In genomic region chr19:19356901-19357566, GRCh38 we compare ENCODE assay signal across 16 cellular contexts. TPM values are rescaled to one million over a fixed set of nuclear protein-coding genes. Genes with fewer than 3 reads are reported as not detected.
DNase-seq lines count a peak whose midpoint lies in the region; ATAC-seq, FAIRE-seq and TF ChIP-seq lines count a peak whose summit lies in the region.
"Had no signal": no experiment of that assay in that cellular context is flagged by ENCODE, and none has a peak within 500 bp of the region (broad histone marks: within the 10 kb centered on the region; RNA-seq: fewer than 3 reads in every experiment).

No MANE protein-coding gene starts in this region.

- H3K27ac ChIP-seq in HepG2 (ENCODE audit: extremely low read length, insufficient read depth, low read length) (no peak overlapping the region), right lobe of liver (no peak overlapping the region), IMR-90 (ENCODE audit: insufficient read depth, low read length) (no peak overlapping the region)
- H3K27ac ChIP-seq: KMS-11 had no signal

- TF ChIP-seq POLR2A in HepG2 (IDR thresholded peaks at IDR 0.05; ENCODE audit: insufficient read depth in 1 of 2, low read depth in 2 of 2, low read length in 2 of 2), result no peak
- no peak for TF ChIP-seq POLR2A in right lobe of liver (IDR thresholded peaks at IDR 0.05)
- no peak for TF ChIP-seq POLR2A in IMR-90 (IDR thresholded peaks at IDR 0.05; ENCODE audit: low read depth, low read length)

- no peak overlapping the region for H2BK120ac ChIP-seq in IMR-90 (ENCODE audit: low read depth, low read length)

- H4K8ac ChIP-seq in IMR-90 (ENCODE audit: low read depth in 2 of 2, low read length in 2 of 2), result no peak overlapping the region

- H3K36me3 ChIP-seq in HepG2 (replicated peaks in 1 of 2; ENCODE audit: control insufficient read depth in 1 of 2, insufficient read depth in 2 of 2, low read length in 2 of 2) (peaks cover 23 to 39% of the 10 kb centered on the region in 2 experiments; a peak in 4 of 5 replicates), right lobe of liver (peaks cover 0 to 48% (median 26%) of the 10 kb centered on the region in 4 donors), IMR-90 (ENCODE audit: control insufficient read depth, insufficient read depth, low read length) (peaks cover 57% of the 10 kb centered on the region)

- in situ Hi-C loops in HepG2 (cut with HindIII; ENCODE audit: extremely low pct_ligation_motif_present, low pct_unique_long_range_greater_than_20kb) (no loop called here), IMR-90 (cut with MboI; ENCODE audit: low sequenced_read_pairs) (no loop called here)

- H4K20me1 ChIP-seq in HepG2 (ENCODE audit: insufficient read depth, low read length) (no peaks in the 10 kb centered on the region), IMR-90 (ENCODE audit: insufficient read depth, low read length) (no peaks in the 10 kb centered on the region)

- H3K27me3 ChIP-seq in HepG2 (ENCODE audit: control insufficient read depth in 1 of 2, insufficient read depth in 2 of 2, low read length in 2 of 2) (no peaks in the 10 kb centered on the region), right lobe of liver (no peaks in the 10 kb centered on the region), IMR-90 (ENCODE audit: control insufficient read depth, insufficient read depth, low read length) (no peaks in the 10 kb centered on the region)
- H3K27me3 ChIP-seq: MG63 had no signal

- no TSS peak for BruUV-seq in HepG2 (replicated peaks; lab: Mats Ljungman, UMichigan)
- BruUV-seq in IMR-90 (replicated peaks; lab: Mats Ljungman, UMichigan), result TSS peak; percentile 53

- ATAC-seq in HepG2 (no peak), right lobe of liver (no peak), IMR-90 (ENCODE audit: low read depth) (no peak), HG03108 (IDR thresholded peaks at IDR 0.05; ENCODE audit: unreplicated experiment) (no peak)
- ATAC-seq in stimulated activated effector memory CD8-positive, alpha-beta T cell treated with anti-CD3 and anti-CD28 coated beads, Interleukin-12 subunit alpha, Interleukin-12 subunit beta, amount 100 ng/mL, for 72 hours, result no peak

- TF ChIP-seq EP300 in HepG2 (IDR thresholded peaks at IDR 0.05; ENCODE audit: low read depth in 2 of 2, low read length in 2 of 2) (no peak), HepG2 (CRISPR knock-in tag; IDR thresholded peaks at IDR 0.05; ENCODE audit: borderline replicate concordance) (no peak)

- no peak overlapping the region for H3K23ac ChIP-seq in IMR-90 (ENCODE audit: low read depth, low read length)

- CTCF ChIA-PET in HepG2 (lab: Yijun Ruan, JAX; ENCODE audit: low intra/inter-chr PET ratio, low total read pairs) (no interaction called here), IMR-90 (lab: Yijun Ruan, JAX) (no interaction called here)

- H3K4me2 ChIP-seq in HepG2 (ENCODE audit: low read depth, low read length), result no peak overlapping the region
- H3K4me2 ChIP-seq in IMR-90 (ENCODE audit: low read depth, low read length), result no peak overlapping the region
- H3K4me2 ChIP-seq: KMS-11 had no signal

- no peak overlapping the region for H2AK5ac ChIP-seq in IMR-90 (ENCODE audit: low read depth, low read length)

- peak overlapping the region; percentile 55 for H2AK9ac ChIP-seq in IMR-90 (replicated peaks; ENCODE audit: low read depth, low read length, poor library complexity)

- H3K4me1 ChIP-seq in HepG2 (ENCODE audit: insufficient read depth, low read length), result peaks cover 13% of the 10 kb centered on the region; the same call in 1 of the 2 replicates
- no peaks in the 10 kb centered on the region for H3K4me1 ChIP-seq in right lobe of liver
- H3K4me1 ChIP-seq in IMR-90 (ENCODE audit: control insufficient read depth, insufficient read depth, low read length), result no peaks in the 10 kb centered on the region

- no peak for TF ChIP-seq CTCF in HepG2 (CRISPR knock-in tag; IDR thresholded peaks at IDR 0.05)
- TF ChIP-seq CTCF in right lobe of liver (IDR thresholded peaks at IDR 0.05), result no peak
- TF ChIP-seq CTCF in IMR-90 (conservative IDR thresholded peaks at IDR 0.05; ENCODE audit: low read depth, low read length), result no peak
- TF ChIP-seq CTCF in endothelial cell (IDR thresholded peaks at IDR 0.05; ENCODE audit: unreplicated experiment), result no peak

- no peak overlapping the region for H4K5ac ChIP-seq in IMR-90 (ENCODE audit: low read depth, low read length)

- no peaks in the 10 kb centered on the region for H3K9me1 ChIP-seq in IMR-90 (ENCODE audit: insufficient read depth, low read length)

- no peak overlapping the region for H3K56ac ChIP-seq in IMR-90 (ENCODE audit: extremely low read depth, insufficient read depth, low read length)

- H3K4me3 ChIP-seq in HepG2 (replicated peaks in 1 of 3; ENCODE audit: insufficient read depth in 1 of 3, low read depth in 2 of 3, low read length in 3 of 3), result no peak overlapping the region
- no peak overlapping the region for H3K4me3 ChIP-seq in right lobe of liver
- H3K4me3 ChIP-seq in IMR-90 (ENCODE audit: insufficient read depth, low read depth, low read length), result no peak overlapping the region
- H3K4me3 ChIP-seq: MG63 had no signal

- H2BK15ac ChIP-seq in IMR-90 (ENCODE audit: low read depth, low read length), result no peak overlapping the region

- no peak overlapping the region for H3K27ac Mint-ChIP-seq in endothelial cell (ENCODE audit: unreplicated experiment)
- H3K27ac Mint-ChIP-seq in stimulated activated effector memory CD8-positive, alpha-beta T cell treated with anti-CD3 and anti-CD28 coated beads, Interleukin-12 subunit alpha, Interleukin-12 subunit beta, amount 100 ng/mL, for 72 hours, result peak overlapping the region; percentile 15

- no peak overlapping the region for H4K91ac ChIP-seq in IMR-90 (ENCODE audit: insufficient read depth, low read depth, low read length)

- peak overlapping the region; percentile 66 for H3K4me3 Mint-ChIP-seq in endothelial cell (ENCODE audit: unreplicated experiment)
- H3K4me3 Mint-ChIP-seq in stimulated activated effector memory CD8-positive, alpha-beta T cell treated with anti-CD3 and anti-CD28 coated beads, Interleukin-12 subunit alpha, Interleukin-12 subunit beta, amount 100 ng/mL, for 72 hours, result no peak overlapping the region

- WGBS in HepG2 (ENCODE audit: low lambda C conversion rate), result 97% methylated on average over 5 of the region's 13 CpGs
- WGBS in right lobe of liver (ENCODE audit: insufficient coverage, low coverage, low lambda C conversion rate, missing lambda C conversion rate), result 77% methylated on average over 3 of the region's 13 CpGs
- WGBS in IMR-90 (ENCODE audit: extremely low coverage in 2 of 2, insufficient read length in 1 of 2), 2 experiments, result no CpG with 5 or more reads among the region's 13 CpGs

- H2BK5ac ChIP-seq in IMR-90 (ENCODE audit: low read depth, low read length, poor library complexity, severe bottlenecking), result no peak overlapping the region

- peaks cover 17% of the 10 kb centered on the region for H3K36me3 Mint-ChIP-seq in endothelial cell (ENCODE audit: low read depth, unreplicated experiment)
- H3K36me3 Mint-ChIP-seq in stimulated activated effector memory CD8-positive, alpha-beta T cell treated with anti-CD3 and anti-CD28 coated beads, Interleukin-12 subunit alpha, Interleukin-12 subunit beta, amount 100 ng/mL, for 72 hours, result peaks cover 29% of the 10 kb centered on the region

- intact Hi-C loops in HepG2 (cut with micrococcal nuclease; ENCODE audit: unreplicated experiment) (no loop called here), right lobe of liver (cut with DNase I) (no loop called here), IMR-90 (cut with micrococcal nuclease) (no loop called here)

- H3K27me3 Mint-ChIP-seq in endothelial cell (ENCODE audit: unreplicated experiment), result peaks cover 5% of the 10 kb centered on the region

- TF ChIP-seq RAD21 in HepG2 (CRISPR knock-in tag; IDR thresholded peaks at IDR 0.05), result no peak
- no peak for TF ChIP-seq RAD21 in IMR-90 (IDR thresholded peaks at IDR 0.05; ENCODE audit: low read length)

- H3K9me3 ChIP-seq in HepG2 (ENCODE audit: low read length) (no peaks in the 10 kb centered on the region), right lobe of liver (no peaks in the 10 kb centered on the region), IMR-90 (ENCODE audit: control insufficient read depth, insufficient read depth, low read length) (no peaks in the 10 kb centered on the region)
- H3K9me3 ChIP-seq: MG63 had no signal

- no peak for FAIRE-seq in HepG2 (lab: Jason Lieb, UNC)

- H3K9ac ChIP-seq in HepG2 (ENCODE audit: insufficient read depth, low read depth, low read length), result no peak overlapping the region
- no peak overlapping the region for H3K9ac ChIP-seq in IMR-90 (ENCODE audit: low read depth, low read length)
- H3K9ac ChIP-seq: KMS-11 had no signal

- peaks cover 11% of the 10 kb centered on the region for H3K4me1 Mint-ChIP-seq in endothelial cell (ENCODE audit: unreplicated experiment)
- peaks cover 22% of the 10 kb centered on the region for H3K4me1 Mint-ChIP-seq in stimulated activated effector memory CD8-positive, alpha-beta T cell treated with anti-CD3 and anti-CD28 coated beads, Interleukin-12 subunit alpha, Interleukin-12 subunit beta, amount 100 ng/mL, for 72 hours

- no peaks in the 10 kb centered on the region for H3K79me1 ChIP-seq in IMR-90 (ENCODE audit: low read depth in 1 of 2, low read length in 2 of 2)

- POLR2A ChIA-PET in HepG2 (lab: Yijun Ruan, JAX), result no interaction called here
- POLR2A ChIA-PET in IMR-90 (lab: Charles Lee; ENCODE audit: unreplicated experiment), result no interaction called here

- H3K18ac ChIP-seq in IMR-90 (ENCODE audit: low read depth, low read length), result no peak overlapping the region

- H2AFZ ChIP-seq in HepG2 (ENCODE audit: low read length) (no peak overlapping the region), IMR-90 (replicated peaks; ENCODE audit: low read length, poor library complexity) (no peak overlapping the region)

- H3K4ac ChIP-seq in IMR-90 (ENCODE audit: low read depth, low read length), result no peak overlapping the region

- no peak overlapping the region for H2BK20ac ChIP-seq in IMR-90 (ENCODE audit: low read depth, low read length)

- no peak overlapping the region for H3K14ac ChIP-seq in IMR-90 (replicated peaks; ENCODE audit: low read depth, low read length)

- dilution Hi-C loops in IMR-90 (cut with HindIII; ENCODE audit: low sequenced_read_pairs, unreplicated experiment), result no loop called here

- DNase-seq in HepG2 (ENCODE audit: low spot score) (no peak), right lobe of liver (no peak), IMR-90 (no peak), endothelial cell (ENCODE audit: low spot score) (no peak), C1 segment of cervical spinal cord (lab: John Stamatoyannopoulos, UW) (no peak)
- no peak for DNase-seq in stimulated activated effector memory CD8-positive, alpha-beta T cell treated with anti-CD3 and anti-CD28 coated beads, Interleukin-12 subunit alpha, Interleukin-12 subunit beta, amount 100 ng/mL, for 72 hours (ENCODE audit: low spot score in 2 of 2)
- no peak for DNase-seq in NK-92 treated with Interleukin-12 subunit alpha and Interleukin-12 subunit beta, amount 100 ng/mL, for 24 hours (lab: John Stamatoyannopoulos, UW)
- DNase-seq: GOT3, MG63, NCI-H1092 treated with DMSO at 0.1 percent for 48 hours, NCI-H1694, NCI-H2107, NCI-H226, NCI-H526 had no signal

- no peaks in the 10 kb centered on the region for H3K9me3 Mint-ChIP-seq in endothelial cell (ENCODE audit: unreplicated experiment)
- H3K9me3 Mint-ChIP-seq in stimulated activated effector memory CD8-positive, alpha-beta T cell treated with anti-CD3 and anti-CD28 coated beads, Interleukin-12 subunit alpha, Interleukin-12 subunit beta, amount 100 ng/mL, for 72 hours, result no peaks in the 10 kb centered on the region

- no peaks in the 10 kb centered on the region for H3K79me2 ChIP-seq in HepG2 (ENCODE audit: insufficient read depth, low read length)

RNA-seq across cellular contexts. Expression of gene MAU2, which starts 36.4 kb away (rescaled TPM):
- total RNA-seq in HepG2 (2016; rRNA removed; fragmentation: Illumina TruSeq; extraction: Trizol), result 11.2 and 16.8 TPM in 2 replicates
- total RNA-seq in HepG2 (2016; cell fraction: cytosol; rRNA removed; fragmentation: Illumina TruSeq; extraction: Trizol; ENCODE audit: low read depth), result 9.4 and 9.6 TPM in 2 replicates
- 8.7 and 17.7 TPM in 2 replicates for total RNA-seq in HepG2 (2016; cell fraction: insoluble cytoplasmic fraction; rRNA removed; fragmentation: Illumina TruSeq; extraction: Trizol)
- 8.8 and 10.6 TPM in 2 replicates for total RNA-seq in HepG2 (2016; cell fraction: membrane; rRNA removed; fragmentation: Illumina TruSeq; extraction: Trizol)
- 22.6 and 31.6 TPM in 2 replicates for total RNA-seq in HepG2 (2016; cell fraction: nucleus; rRNA removed; fragmentation: Illumina TruSeq; extraction: Trizol)
- 33.8 and 42.5 TPM in 2 replicates for polyA plus RNA-seq in HepG2 (2011; rRNA removed)
- 14.5 and 20.0 TPM in 2 replicates for polyA plus RNA-seq in HepG2 (2011; cell fraction: cytosol; rRNA removed)
- polyA plus RNA-seq in HepG2 (2011; cell fraction: nucleus; rRNA removed), result 141 and 157 TPM in 2 replicates
- polyA plus RNA-seq in HepG2 (2012), result 24.5 and 28.7 TPM in 2 replicates
- 1.4 and 2.2 TPM in 2 replicates for polyA plus RNA-seq in HepG2 (2016; cell fraction: cytosol; fragmentation: Illumina TruSeq; extraction: Trizol; ENCODE audit: low read depth)
- 8.0 and 11.9 TPM in 2 replicates for polyA plus RNA-seq in HepG2 (2016; cell fraction: insoluble cytoplasmic fraction; fragmentation: Illumina TruSeq; extraction: Trizol; ENCODE audit: low read depth)
- polyA plus RNA-seq in HepG2 (2016; cell fraction: membrane; fragmentation: Illumina TruSeq; extraction: Trizol; ENCODE audit: low read depth), result 3.5 and 4.4 TPM in 2 replicates
- 63.3 and 65.0 TPM in 2 replicates for polyA plus RNA-seq in HepG2 (2016; cell fraction: nucleus; fragmentation: Illumina TruSeq; extraction: Trizol; ENCODE audit: insufficient read depth, low read depth)
- 93.0 and 117 TPM in 2 replicates for polyA minus RNA-seq in HepG2 (2011; rRNA and poly(A)+ RNA removed; ENCODE audit: low replicate concordance)
- 26.3 and 30.4 TPM in 2 replicates for polyA minus RNA-seq in HepG2 (2011; cell fraction: cytosol; rRNA and poly(A)+ RNA removed)
- polyA minus RNA-seq in HepG2 (2011; cell fraction: nucleus; rRNA and poly(A)+ RNA removed), result 66.6 and 70.0 TPM in 2 replicates
- total RNA-seq in right lobe of liver, result 10 to 100 TPM; 10.4 to 30.4 (median 19.3) TPM
- total RNA-seq in IMR-90 (2012; rRNA removed), result 21.7 and 24.6 TPM in 2 replicates
- 31.1 and 35.5 TPM in 2 replicates for polyA plus RNA-seq in IMR-90 (2012; rRNA removed)
- 16.9 and 22.3 TPM in 2 replicates for polyA plus RNA-seq in IMR-90 (2012; cell fraction: cytosol; rRNA removed)
- polyA plus RNA-seq in IMR-90 (2012; cell fraction: nucleus; rRNA removed; ENCODE audit: low replicate concordance), result 69.1 and 140 TPM in 2 replicates
- total RNA-seq in endothelial cell (ENCODE audit: unreplicated experiment), result 49.3 TPM

RNA-seq across cellular contexts. Expression of gene SUGP1, which starts 36.7 kb away (rescaled TPM):
- total RNA-seq in HepG2 (2016; rRNA removed; fragmentation: Illumina TruSeq; extraction: Trizol) (17.7 and 25.9 TPM in 2 replicates), right lobe of liver (10 to 100 TPM; 19.7 to 25.9 (median 23.6) TPM), IMR-90 (2012; rRNA removed) (35.8 and 38.3 TPM in 2 replicates), endothelial cell (ENCODE audit: unreplicated experiment) (73.2 TPM)
- 8.7 and 9.2 TPM in 2 replicates for total RNA-seq in HepG2 (2016; cell fraction: cytosol; rRNA removed; fragmentation: Illumina TruSeq; extraction: Trizol; ENCODE audit: low read depth)
- 16.1 and 27.0 TPM in 2 replicates for total RNA-seq in HepG2 (2016; cell fraction: insoluble cytoplasmic fraction; rRNA removed; fragmentation: Illumina TruSeq; extraction: Trizol)
- 10.9 and 12.1 TPM in 2 replicates for total RNA-seq in HepG2 (2016; cell fraction: membrane; rRNA removed; fragmentation: Illumina TruSeq; extraction: Trizol)
- 21.4 and 23.7 TPM in 2 replicates for total RNA-seq in HepG2 (2016; cell fraction: nucleus; rRNA removed; fragmentation: Illumina TruSeq; extraction: Trizol)
- polyA plus RNA-seq in HepG2 (2011; rRNA removed) (21.6 and 29.1 TPM in 2 replicates), IMR-90 (2012; rRNA removed) (33.2 and 38.6 TPM in 2 replicates)
- polyA plus RNA-seq in HepG2 (2011; cell fraction: cytosol; rRNA removed), result 15.9 and 20.9 TPM in 2 replicates
- polyA plus RNA-seq in HepG2 (2011; cell fraction: nucleus; rRNA removed), result 103 and 104 TPM in 2 replicates
- 20.3 and 27.6 TPM in 2 replicates for polyA plus RNA-seq in HepG2 (2012)
- polyA plus RNA-seq in HepG2 (2016; cell fraction: cytosol; fragmentation: Illumina TruSeq; extraction: Trizol; ENCODE audit: low read depth), result 6.2 and 7.6 TPM in 2 replicates
- 14.4 and 18.3 TPM in 2 replicates for polyA plus RNA-seq in HepG2 (2016; cell fraction: insoluble cytoplasmic fraction; fragmentation: Illumina TruSeq; extraction: Trizol; ENCODE audit: low read depth)
- polyA plus RNA-seq in HepG2 (2016; cell fraction: membrane; fragmentation: Illumina TruSeq; extraction: Trizol; ENCODE audit: low read depth), result 6.6 and 9.3 TPM in 2 replicates
- polyA plus RNA-seq in HepG2 (2016; cell fraction: nucleus; fragmentation: Illumina TruSeq; extraction: Trizol; ENCODE audit: insufficient read depth, low read depth), result 46.6 and 50.2 TPM in 2 replicates
- polyA minus RNA-seq in HepG2 (2011; rRNA and poly(A)+ RNA removed; ENCODE audit: low replicate concordance), result 22.4 and 37.1 TPM in 2 replicates
- 9.5 and 13.6 TPM in 2 replicates for polyA minus RNA-seq in HepG2 (2011; cell fraction: cytosol; rRNA and poly(A)+ RNA removed)
- 35.1 and 46.9 TPM in 2 replicates for polyA minus RNA-seq in HepG2 (2011; cell fraction: nucleus; rRNA and poly(A)+ RNA removed)
- 38.4 and 43.2 TPM in 2 replicates for polyA plus RNA-seq in IMR-90 (2012; cell fraction: cytosol; rRNA removed)
- 120 and 147 TPM in 2 replicates for polyA plus RNA-seq in IMR-90 (2012; cell fraction: nucleus; rRNA removed; ENCODE audit: low replicate concordance)

RNA-seq across cellular contexts. Expression of gene GATAD2A, which starts 48.4 kb away (rescaled TPM):
- total RNA-seq in HepG2 (2016; rRNA removed; fragmentation: Illumina TruSeq; extraction: Trizol) (25.1 and 28.6 TPM in 2 replicates), right lobe of liver (10 to 100 TPM; 23.9 to 59.6 (median 39.2) TPM), IMR-90 (2012; rRNA removed) (23.5 and 32.8 TPM in 2 replicates), endothelial cell (ENCODE audit: unreplicated experiment) (150 TPM)
- 10.8 and 13.3 TPM in 2 replicates for total RNA-seq in HepG2 (2016; cell fraction: cytosol; rRNA removed; fragmentation: Illumina TruSeq; extraction: Trizol; ENCODE audit: low read depth)
- 24.5 and 30.0 TPM in 2 replicates for total RNA-seq in HepG2 (2016; cell fraction: insoluble cytoplasmic fraction; rRNA removed; fragmentation: Illumina TruSeq; extraction: Trizol)
- 43.4 and 51.5 TPM in 2 replicates for total RNA-seq in HepG2 (2016; cell fraction: membrane; rRNA removed; fragmentation: Illumina TruSeq; extraction: Trizol)
- 19.5 and 24.3 TPM in 2 replicates for total RNA-seq in HepG2 (2016; cell fraction: nucleus; rRNA removed; fragmentation: Illumina TruSeq; extraction: Trizol)
- polyA plus RNA-seq in HepG2 (2011; rRNA removed) (15.1 and 16.8 TPM in 2 replicates), IMR-90 (2012; rRNA removed) (33.2 and 44.3 TPM in 2 replicates)
- polyA plus RNA-seq in HepG2 (2011; cell fraction: cytosol; rRNA removed), result 10.5 and 13.4 TPM in 2 replicates
- polyA plus RNA-seq in HepG2 (2011; cell fraction: nucleus; rRNA removed), result 17.3 and 19.1 TPM in 2 replicates
- 19.3 and 26.1 TPM in 2 replicates for polyA plus RNA-seq in HepG2 (2012)
- 13.2 and 13.4 TPM in 2 replicates for polyA plus RNA-seq in HepG2 (2016; cell fraction: cytosol; fragmentation: Illumina TruSeq; extraction: Trizol; ENCODE audit: low read depth)
- polyA plus RNA-seq in HepG2 (2016; cell fraction: insoluble cytoplasmic fraction; fragmentation: Illumina TruSeq; extraction: Trizol; ENCODE audit: low read depth), result 38.8 and 59.1 TPM in 2 replicates
- polyA plus RNA-seq in HepG2 (2016; cell fraction: membrane; fragmentation: Illumina TruSeq; extraction: Trizol; ENCODE audit: low read depth), result 38.7 and 46.4 TPM in 2 replicates
- 43.6 and 47.2 TPM in 2 replicates for polyA plus RNA-seq in HepG2 (2016; cell fraction: nucleus; fragmentation: Illumina TruSeq; extraction: Trizol; ENCODE audit: insufficient read depth, low read depth)
- polyA minus RNA-seq in HepG2 (2011; rRNA and poly(A)+ RNA removed; ENCODE audit: low replicate concordance), result 16.0 and 18.2 TPM in 2 replicates
- 24.2 and 24.4 TPM in 2 replicates for polyA minus RNA-seq in HepG2 (2011; cell fraction: cytosol; rRNA and poly(A)+ RNA removed)
- 11.5 and 14.5 TPM in 2 replicates for polyA minus RNA-seq in HepG2 (2011; cell fraction: nucleus; rRNA and poly(A)+ RNA removed)
- polyA plus RNA-seq in IMR-90 (2012; cell fraction: cytosol; rRNA removed), result 36.4 and 38.8 TPM in 2 replicates
- 32.4 and 42.5 TPM in 2 replicates for polyA plus RNA-seq in IMR-90 (2012; cell fraction: nucleus; rRNA removed; ENCODE audit: low replicate concordance)
